Comparison of ENCODE assay signal across 29 cellular contexts in the genomic region with DNA sequence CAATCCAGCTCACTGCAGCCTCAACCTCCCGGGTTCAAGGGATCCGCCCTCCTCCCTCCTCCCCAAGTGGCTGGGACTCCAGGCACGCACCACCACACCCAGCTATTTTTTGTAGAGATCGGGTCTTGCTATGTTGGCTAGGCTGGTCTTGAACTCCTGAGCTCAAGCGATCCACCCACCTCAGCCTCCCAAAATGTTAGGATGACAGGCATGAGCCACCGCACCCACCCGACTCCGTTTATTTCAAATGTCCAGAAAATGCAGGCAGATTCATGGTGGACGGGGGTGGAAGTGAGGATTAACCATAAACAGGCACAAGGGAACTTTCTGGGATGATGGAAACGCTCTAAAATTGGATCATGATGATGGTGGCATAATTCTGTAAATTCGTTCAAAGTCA.
"Had no signal": no experiment of that assay in that cellular context is flagged by ENCODE, and none has a peak within 500 bp of the region (broad histone marks: within the 10 kb centered on the region; RNA-seq: fewer than 3 reads in every experiment).

No MANE protein-coding gene starts in this region.

- ATAC-seq: activated CD4-positive, alpha-beta T cell treated with anti-CD3 and anti-CD28 coated beads for 36 hours; activated naive CD4-positive, alpha-beta T cell treated with anti-CD3 and anti-CD28 coated beads, Interleukin-2, amount 50 U/mL, for 72 hours; activated naive CD8-positive, alpha-beta T cell treated with anti-CD3 and anti-CD28 coated beads, Interleukin-2, amount 50 U/mL, for 24 hours; activated T-cell treated with anti-CD3 and anti-CD28 coated beads, Interleukin-2, amount 50 U/mL, for 72 hours; body of pancreas; gastroesophageal sphincter had no signal

- H3K36me3 ChIP-seq: adrenal gland, colonic mucosa, esophagus squamous epithelium, gastroesophageal sphincter had no signal

- H3K27me3 Mint-ChIP-seq: activated CD4-positive, alpha-beta memory T cell treated with anti-CD3 and anti-CD28 coated beads, Interleukin-2, amount 10 ng/mL, durations not matched to agents 7 days and 5 days; activated CD4-positive, alpha-beta T cell treated with anti-CD3 and anti-CD28 coated beads for 36 hours; activated CD4-positive, alpha-beta T cell treated with anti-CD3 and anti-CD28 coated beads, Interleukin-2, amount 10 ng/mL, durations not matched to agents 7 days and 5 days; activated naive CD4-positive, alpha-beta T cell treated with anti-CD3 and anti-CD28 coated beads, Interleukin-2, amount 10 ng/mL, durations not matched to agents 7 days and 5 days; activated naive CD8-positive, alpha-beta T cell treated with anti-CD3 and anti-CD28 coated beads, Interleukin-2, amount 50 U/mL, for 24 hours; activated T-cell treated with anti-CD3 and anti-CD28 coated beads, Interleukin-2, amount 50 U/mL, for 24 hours had no signal

- H3K4me1 ChIP-seq: adrenal gland, body of pancreas, colonic mucosa, esophagus squamous epithelium, gastroesophageal sphincter had no signal

- H3K9me3 ChIP-seq: adrenal gland, body of pancreas, colonic mucosa had no signal

- H3K9me3 Mint-ChIP-seq: activated naive CD4-positive, alpha-beta T cell treated with anti-CD3 and anti-CD28 coated beads, Interleukin-2, amount 50 U/mL, for 72 hours; activated T-cell treated with anti-CD3 and anti-CD28 coated beads, Interleukin-2, amount 50 U/mL, for 24 hours had no signal

- H3K27ac ChIP-seq: adrenal gland, body of pancreas, colonic mucosa, epithelial cell of prostate, esophagus squamous epithelium, gastroesophageal sphincter had no signal

- H3K27me3 ChIP-seq: adrenal gland, body of pancreas, colonic mucosa, esophagus squamous epithelium, gastroesophageal sphincter had no signal

- DNase-seq: activated CD4-positive, alpha-beta memory T cell treated with anti-CD3 and anti-CD28 coated beads, Interleukin-2, amount 10 ng/mL, durations not matched to agents 7 days and 5 days; activated CD4-positive, alpha-beta T cell treated with anti-CD3 and anti-CD28 coated beads for 36 hours; activated CD4-positive, alpha-beta T cell treated with anti-CD3 and anti-CD28 coated beads, Interleukin-2, amount 10 ng/mL, durations not matched to agents 7 days and 5 days; activated CD4-positive, alpha-beta T cell treated with anti-CD3 and anti-CD28 coated beads, Interleukin-2, amount 50 U/mL, for 4 hours; activated CD4-positive, CD25-positive, alpha-beta regulatory T cell; activated CD4-positive, CD25-positive, alpha-beta regulatory T cell treated with anti-CD3 and anti-CD28 coated beads, Interleukin-2, amount 50 U/mL, for 72 hours; activated CD8-positive, alpha-beta memory T cell treated with anti-CD3 and anti-CD28 coated beads, Interleukin-2, amount 50 U/mL, for 48 hours; activated gamma-delta T cell; activated naive CD4-positive, alpha-beta T cell; activated naive CD4-positive, alpha-beta T cell treated with anti-CD3 and anti-CD28 coated beads, Interleukin-2, amount 10 ng/mL, durations not matched to agents 7 days and 5 days; activated naive CD8-positive, alpha-beta T cell treated with anti-CD3 and anti-CD28 coated beads, Interleukin-2, amount 50 U/mL, for 24 hours; activated T-cell treated with anti-CD3 and anti-CD28 coated beads for 4 hours; activated T-cell treated with anti-CD3 and anti-CD28 coated beads, Interleukin-2, amount 50 U/mL, for 24 hours; activated T-cell treated with anti-CD3 and anti-CD28 coated beads, Interleukin-2, amount 50 U/mL, for 72 hours; adrenal gland; amygdala; body of pancreas; central memory CD4-positive, alpha-beta T cell; cerebellar nuclear complex; colonic mucosa; effector CD8-positive, alpha-beta T cell; esophagus squamous epithelium; foreskin melanocyte; T-helper 2 cell had no signal

- FAIRE-seq: endometrium, endothelial cell of umbilical vein had no signal

- H3K27ac Mint-ChIP-seq: activated CD4-positive, alpha-beta memory T cell treated with anti-CD3 and anti-CD28 coated beads, Interleukin-2, amount 10 ng/mL, durations not matched to agents 7 days and 5 days; activated CD4-positive, alpha-beta T cell treated with anti-CD3 and anti-CD28 coated beads for 36 hours; activated CD4-positive, alpha-beta T cell treated with anti-CD3 and anti-CD28 coated beads, Interleukin-2, amount 10 ng/mL, durations not matched to agents 7 days and 5 days; activated naive CD4-positive, alpha-beta T cell treated with anti-CD3 and anti-CD28 coated beads, Interleukin-2, amount 10 ng/mL, durations not matched to agents 7 days and 5 days; activated naive CD4-positive, alpha-beta T cell treated with anti-CD3 and anti-CD28 coated beads, Interleukin-2, amount 50 U/mL, for 72 hours; activated naive CD8-positive, alpha-beta T cell treated with anti-CD3 and anti-CD28 coated beads, Interleukin-2, amount 50 U/mL, for 24 hours; activated T-cell treated with anti-CD3 and anti-CD28 coated beads, Interleukin-2, amount 50 U/mL, for 24 hours; activated T-cell treated with anti-CD3 and anti-CD28 coated beads, Interleukin-2, amount 50 U/mL, for 72 hours had no signal

- H3K4me3 Mint-ChIP-seq: activated CD4-positive, alpha-beta memory T cell treated with anti-CD3 and anti-CD28 coated beads, Interleukin-2, amount 10 ng/mL, durations not matched to agents 7 days and 5 days; activated CD4-positive, alpha-beta T cell treated with anti-CD3 and anti-CD28 coated beads for 36 hours; activated CD4-positive, alpha-beta T cell treated with anti-CD3 and anti-CD28 coated beads, Interleukin-2, amount 10 ng/mL, durations not matched to agents 7 days and 5 days; activated naive CD4-positive, alpha-beta T cell treated with anti-CD3 and anti-CD28 coated beads, Interleukin-2, amount 10 ng/mL, durations not matched to agents 7 days and 5 days; activated naive CD8-positive, alpha-beta T cell treated with anti-CD3 and anti-CD28 coated beads, Interleukin-2, amount 50 U/mL, for 24 hours; activated T-cell treated with anti-CD3 and anti-CD28 coated beads, Interleukin-2, amount 50 U/mL, for 24 hours; activated T-cell treated with anti-CD3 and anti-CD28 coated beads, Interleukin-2, amount 50 U/mL, for 72 hours had no signal

- H3K4me3 ChIP-seq: adrenal gland, body of pancreas, colonic mucosa, esophagus squamous epithelium, gastroesophageal sphincter had no signal
